In the genomic region with DNA sequence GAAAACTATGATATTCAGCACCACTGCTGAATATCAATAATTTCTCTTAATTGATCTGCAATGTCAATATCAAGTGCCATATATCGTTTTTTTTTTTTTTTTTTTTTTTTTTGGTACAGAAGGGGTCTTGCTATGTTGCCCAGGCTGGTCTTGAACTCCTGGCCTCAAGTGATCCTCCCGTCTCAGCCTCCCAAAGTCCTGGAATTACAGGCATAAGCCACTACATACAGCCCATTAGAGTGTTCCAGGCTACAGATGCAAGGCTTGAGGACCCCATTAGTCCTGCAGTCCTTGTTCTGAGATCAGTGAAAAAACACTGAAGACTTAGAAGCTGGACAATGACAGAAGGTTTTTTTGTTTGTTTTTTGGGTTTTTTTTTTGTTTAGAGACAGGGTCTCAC, we compare ENCODE assay signal across 7 cellular contexts.
"Had no signal": no experiment of that assay in that cellular context is flagged by ENCODE, and none has a peak within 500 bp of the region (broad histone marks: within the 10 kb centered on the region; RNA-seq: fewer than 3 reads in every experiment).

No MANE protein-coding gene starts in this region.

- H3K4me2 ChIP-seq: GM23338 had no signal

- H2AFZ ChIP-seq: GM23338 had no signal

- H3K4me3 ChIP-seq: GM23338 had no signal

- ATAC-seq: GM23338 had no signal

- DNase-seq: H9, HCEC 1CT, KG1 had no signal

- FAIRE-seq: H1, H54, HTR-8/SVneo had no signal
